In the genomic region with DNA sequence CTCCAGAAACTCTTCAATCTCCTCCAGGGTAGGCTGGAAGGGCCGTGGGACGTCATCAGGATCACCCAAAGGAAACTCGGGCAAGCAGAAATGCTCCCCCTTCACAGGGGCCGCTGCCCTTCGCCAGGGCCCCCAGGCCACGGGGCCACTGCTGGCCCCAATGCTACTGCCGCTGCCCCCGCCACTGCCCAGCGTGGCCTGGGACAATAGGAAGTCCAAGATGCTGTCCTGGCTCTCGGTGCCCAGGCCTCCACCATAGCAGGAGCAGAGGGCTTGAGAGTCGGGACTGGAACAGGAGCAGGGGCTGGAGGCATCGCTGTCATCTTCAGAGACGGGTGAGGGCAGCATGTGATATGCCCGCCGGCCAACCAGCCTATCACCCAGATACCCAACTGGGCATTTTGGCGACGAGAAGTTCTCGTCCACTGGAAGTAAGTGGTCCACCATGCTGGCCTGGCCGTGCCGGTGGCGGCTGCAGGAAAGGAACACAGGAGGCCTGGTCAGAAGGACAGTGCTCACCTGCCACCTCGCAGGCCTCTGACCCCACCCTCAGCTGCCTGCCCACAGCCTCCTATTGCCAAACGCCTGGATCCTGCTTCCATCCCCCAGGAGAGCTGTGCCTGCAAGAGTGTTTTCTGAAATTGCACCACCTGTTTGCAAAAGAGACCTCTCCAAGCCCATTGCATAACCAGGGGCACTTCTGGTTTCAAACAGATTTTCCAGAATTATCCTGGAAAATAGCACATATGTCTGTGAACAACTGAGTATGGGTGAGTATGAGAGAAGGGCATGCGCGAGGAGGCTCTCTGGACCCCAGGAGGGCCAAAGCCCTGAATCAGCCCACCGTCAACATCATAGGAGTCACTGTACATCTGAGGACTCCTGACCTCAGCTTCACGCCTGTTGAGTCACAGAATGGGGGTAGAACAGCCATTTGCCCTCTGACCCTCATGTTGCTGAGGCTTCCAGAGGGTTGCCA, we compare ENCODE assay signal across 17 cellular contexts. TPM values are rescaled to one million over a fixed set of nuclear protein-coding genes. Genes with fewer than 3 reads are reported as not detected.
DNase-seq lines count a peak whose midpoint lies in the region; ATAC-seq and TF ChIP-seq lines count a peak whose summit lies in the region.
"Had no signal": no experiment of that assay in that cellular context is flagged by ENCODE, and none has a peak within 500 bp of the region (broad histone marks: within the 10 kb centered on the region; RNA-seq: fewer than 3 reads in every experiment).

No MANE protein-coding gene starts in this region.

- H4K12ac ChIP-seq in trophoblast cell (ENCODE audit: low read depth, low read length), result no peak overlapping the region

- no peak overlapping the region for H3K14ac ChIP-seq in trophoblast cell (ENCODE audit: low read length)

- H3K9ac ChIP-seq in trophoblast cell (ENCODE audit: low read length), result no peak overlapping the region

- no peak for ATAC-seq in GM21576 (IDR thresholded peaks at IDR 0.05; ENCODE audit: unreplicated experiment)
- ATAC-seq: foreskin keratinocyte; stimulated activated naive B cell treated with anti-CD40 and anti-IgM and Interleukin-4, amounts not matched to agents 10 μg/mL and 1 μg/mL and 100 μg/mL, for 72 hours had no signal

- H3K9me3 Mint-ChIP-seq in CD14-positive monocyte, result peaks cover 0 to 14% (median 6%) of the 10 kb centered on the region in 7 donors
- H3K9me3 Mint-ChIP-seq: activated naive CD4-positive, alpha-beta T cell treated with anti-CD3 and anti-CD28 coated beads, Interleukin-2, amount 50 U/mL, for 24 hours; dendritic cell treated with granulocyte-macrophage colony-stimulating factor and Interleukin-4, amounts not matched to agents 40 ng/mL and 50 ng/mL, for 4 days; stimulated activated naive B cell treated with anti-CD40 and anti-IgM and Interleukin-4, amounts not matched to agents 10 μg/mL and 1 μg/mL and 100 μg/mL, for 72 hours; T-helper 2 cell treated with Interferon-gamma antibody and Interleukin-4, amounts not matched to agents 5 μg/mL and 100 μg/mL, for 36 hours had no signal

- peaks cover 31 to 44% (median 32%) of the 10 kb centered on the region in 3 donors for H3K27me3 Mint-ChIP-seq in CD14-positive monocyte (ENCODE audit: low read depth in 3 of 3)

- no peak overlapping the region for H3K23ac ChIP-seq in trophoblast cell (ENCODE audit: low read length)

- no peaks in the 10 kb centered on the region for H3K79me2 ChIP-seq in trophoblast cell (ENCODE audit: control insufficient read depth, insufficient read depth, low read length, poor library complexity)

- no peak overlapping the region for H4K8ac ChIP-seq in trophoblast cell (ENCODE audit: low read depth, low read length)

- no peak overlapping the region for H2BK5ac ChIP-seq in trophoblast cell (ENCODE audit: low read depth, low read length, poor library complexity)

- no peak overlapping the region for H2BK120ac ChIP-seq in trophoblast cell (ENCODE audit: insufficient read depth, low read length, poor library complexity)

- no peak overlapping the region for H2BK12ac ChIP-seq in trophoblast cell (ENCODE audit: low read length)

- no peak overlapping the region for H3K4me3 ChIP-seq in trophoblast cell (ENCODE audit: low read depth, low read length)

- peaks cover 0 to 2% of the 10 kb centered on the region in 2 experiments for H3K36me3 ChIP-seq in trophoblast cell (ENCODE audit: control insufficient read depth in 1 of 2, insufficient read depth in 2 of 2, low read length in 2 of 2)

- H2AK5ac ChIP-seq in trophoblast cell (ENCODE audit: low read length), result no peak overlapping the region

- H3K27ac ChIP-seq in trophoblast cell (ENCODE audit: low read depth, low read length), result no peak overlapping the region
- H3K27ac ChIP-seq: foreskin keratinocyte had no signal

- no CpG with 5 or more reads among the region's 27 CpGs for WGBS in trophoblast cell (ENCODE audit: extremely low coverage, insufficient coverage, insufficient read length)

- H3K4me1 Mint-ChIP-seq in CD14-positive monocyte, result peaks cover 13% of the 10 kb centered on the region

- DNase-seq in CD14-positive monocyte (ENCODE audit: low spot score) (peak; percentile 37), MV-4-11 (lab: John Stamatoyannopoulos, UW) (peak; percentile 5), fibroblast of the conjunctiva (ENCODE audit: low read depth) (peak; percentile 43), trophoblast cell (peak; percentile 42 to 50), dermis blood vessel endothelial cell (no peak), NCI-H2196 (lab: John Stamatoyannopoulos, UW; ENCODE audit: unreplicated experiment) (no peak), NCI-H524 (lab: John Stamatoyannopoulos, UW) (no peak)
- DNase-seq: activated CD8-positive, alpha-beta memory T cell treated with anti-CD3 and anti-CD28 coated beads for 24 hours; C1 segment of cervical spinal cord; foreskin keratinocyte; stimulated activated CD4-positive, alpha-beta T cell treated with anti-CD3 and anti-CD28 coated beads, Interleukin-2, amount 100 ng/mL, for 48 hours; stimulated activated naive B cell treated with anti-CD40 and anti-IgM and Interleukin-4, amounts not matched to agents 10 μg/mL and 1 μg/mL and 100 μg/mL, for 72 hours had no signal

- H3K4me3 Mint-ChIP-seq in CD14-positive monocyte, result no peak overlapping the region
- H3K4me3 Mint-ChIP-seq: activated naive CD4-positive, alpha-beta T cell treated with anti-CD3 and anti-CD28 coated beads, Interleukin-2, amount 50 U/mL, for 24 hours; dendritic cell treated with granulocyte-macrophage colony-stimulating factor and Interleukin-4, amounts not matched to agents 40 ng/mL and 50 ng/mL, for 4 days; stimulated activated naive B cell treated with anti-CD40 and anti-IgM and Interleukin-4, amounts not matched to agents 10 μg/mL and 1 μg/mL and 100 μg/mL, for 72 hours; T-helper 2 cell treated with Interferon-gamma antibody and Interleukin-4, amounts not matched to agents 5 μg/mL and 100 μg/mL, for 36 hours had no signal

- H3K27ac Mint-ChIP-seq in CD14-positive monocyte, result no peak overlapping the region
- H3K27ac Mint-ChIP-seq: activated naive CD4-positive, alpha-beta T cell treated with anti-CD3 and anti-CD28 coated beads, Interleukin-2, amount 50 U/mL, for 24 hours; dendritic cell treated with granulocyte-macrophage colony-stimulating factor and Interleukin-4, amounts not matched to agents 40 ng/mL and 50 ng/mL, for 4 days; T-helper 2 cell treated with Interferon-gamma antibody and Interleukin-4, amounts not matched to agents 5 μg/mL and 100 μg/mL, for 36 hours had no signal

- H4K91ac ChIP-seq in trophoblast cell (ENCODE audit: low read depth, low read length), result no peak overlapping the region

- H3K9me3 ChIP-seq in trophoblast cell (ENCODE audit: insufficient read depth, low read depth, low read length), result no peaks in the 10 kb centered on the region

- no peak overlapping the region for H3K18ac ChIP-seq in trophoblast cell (ENCODE audit: low read length)

- H3K79me1 ChIP-seq in trophoblast cell (ENCODE audit: low read length), result no peaks in the 10 kb centered on the region

- peaks cover 4 to 7% of the 10 kb centered on the region in 2 donors for H3K36me3 Mint-ChIP-seq in CD14-positive monocyte
- H3K36me3 Mint-ChIP-seq: activated naive CD4-positive, alpha-beta T cell treated with anti-CD3 and anti-CD28 coated beads, Interleukin-2, amount 50 U/mL, for 24 hours; stimulated activated naive B cell treated with anti-CD40 and anti-IgM and Interleukin-4, amounts not matched to agents 10 μg/mL and 1 μg/mL and 100 μg/mL, for 72 hours had no signal

- no peak overlapping the region for H3K4me2 ChIP-seq in trophoblast cell (ENCODE audit: low read length)

- H2AFZ ChIP-seq in trophoblast cell (ENCODE audit: insufficient read depth, low read length, poor library complexity), result no peak overlapping the region

- no peak for TF ChIP-seq CTCF in CD14-positive monocyte (IDR thresholded peaks at IDR 0.05)

- H3K27me3 ChIP-seq in trophoblast cell (ENCODE audit: insufficient read depth, low read length), result no peaks in the 10 kb centered on the region

- intact Hi-C loops in CD14-positive monocyte (cut with micrococcal nuclease), result loop anchor here (10.0 kb wide), 2 partner anchors 112 to 122 kb away; a partner anchor contains a TSS

- H3K4me1 ChIP-seq in trophoblast cell (ENCODE audit: control insufficient read depth in 1 of 2, insufficient read depth in 2 of 2, low read length in 2 of 2), result peaks cover 7% of the 10 kb centered on the region in 2 experiments
- H3K4me1 ChIP-seq: foreskin keratinocyte had no signal

- no peak overlapping the region for H3K4ac ChIP-seq in trophoblast cell (ENCODE audit: low read depth, low read length)

RNA-seq across cellular contexts. Expression of a gene that starts 4.4 kb away (rescaled TPM):
- polyA plus RNA-seq in CD14-positive monocyte, result not detected
- polyA plus RNA-seq in trophoblast cell (2013), result 1.4 and 1.8 TPM in 2 replicates
- 4.0 and 5.6 TPM in 2 replicates for total RNA-seq in dermis blood vessel endothelial cell
- polyA plus RNA-seq: foreskin keratinocyte had no signal

RNA-seq across cellular contexts. Expression of a gene that starts 41.9 kb away (rescaled TPM):
- not detected for polyA plus RNA-seq in CD14-positive monocyte
- not detected in 2 replicates for polyA plus RNA-seq in trophoblast cell (2013)
- total RNA-seq in dermis blood vessel endothelial cell, result not detected in 2 replicates
- total RNA-seq: foreskin keratinocyte, OCI-LY7 had no signal
- polyA plus RNA-seq: foreskin keratinocyte had no signal

Comparison
In these comparisons a context has a peak if more than half of its experiments do, and no peak if none do; other contexts are left out.
1. DNase-seq: peak in CD14-positive monocyte (single experiment), MV-4-11 (single experiment), fibroblast of the conjunctiva (single experiment) and trophoblast cell (2 of 2); none in dermis blood vessel endothelial cell (single experiment), NCI-H2196 (single experiment) and NCI-H524 (0 of 2).